In genomic region chr3:104628185-104628789, GRCh38 we compare ENCODE assay signal across 10 cellular contexts.
A peak's percentile ranks its signal among the peaks of the same experiment; 100 is the strongest.
DNase-seq lines count a peak whose midpoint lies in the region; ATAC-seq and TF ChIP-seq lines count a peak whose summit lies in the region.
"Had no signal": no experiment of that assay in that cellular context is flagged by ENCODE, and none has a peak within 500 bp of the region (broad histone marks: within the 10 kb centered on the region; RNA-seq: fewer than 3 reads in every experiment).

No MANE protein-coding gene starts in this region.

- H3K4me3 ChIP-seq in thoracic aorta, result no peak overlapping the region

- H3K9me3 ChIP-seq in thoracic aorta, result no peaks in the 10 kb centered on the region

- H3K27me3 ChIP-seq in thoracic aorta (replicated peaks; ENCODE audit: insufficient read depth), result no peaks in the 10 kb centered on the region

- no peak overlapping the region for H3K4me3 Mint-ChIP-seq in CD14-positive monocyte
- H3K4me3 Mint-ChIP-seq: IgD-negative memory B cell; naive thymus-derived CD4-positive, alpha-beta T cell had no signal

- intact Hi-C loops in CD14-positive monocyte (cut with micrococcal nuclease), result no loop called here

- H3K36me3 ChIP-seq in thoracic aorta, result no peaks in the 10 kb centered on the region

- peaks cover 3 to 16% (median 7%) of the 10 kb centered on the region in 7 donors for H3K9me3 Mint-ChIP-seq in CD14-positive monocyte
- H3K9me3 Mint-ChIP-seq: naive thymus-derived CD4-positive, alpha-beta T cell had no signal

- H3K4me1 Mint-ChIP-seq in CD14-positive monocyte, result no peaks in the 10 kb centered on the region
- H3K4me1 Mint-ChIP-seq: naive thymus-derived CD4-positive, alpha-beta T cell had no signal

- peak; percentile 92 for ATAC-seq in GM19351 (IDR thresholded peaks at IDR 0.05; ENCODE audit: unreplicated experiment)
- peak; percentile 93 for ATAC-seq in SK-N-SH treated with all-trans-retinoic acid at 6 μM for 48 hours
- ATAC-seq in thoracic aorta (ENCODE audit: insufficient number of reproducible peaks, low FRiP score, low read depth), result peak; percentile 64
- ATAC-seq: naive thymus-derived CD4-positive, alpha-beta T cell had no signal

- no peak overlapping the region for H3K27ac ChIP-seq in thoracic aorta

- H3K27ac Mint-ChIP-seq in CD14-positive monocyte, result no peak overlapping the region
- H3K27ac Mint-ChIP-seq: IgD-negative memory B cell; naive thymus-derived CD4-positive, alpha-beta T cell had no signal

- no peaks in the 10 kb centered on the region for H3K27me3 Mint-ChIP-seq in CD14-positive monocyte (ENCODE audit: low read depth in 3 of 3)
- H3K27me3 Mint-ChIP-seq: IgD-negative memory B cell had no signal

- DNase-seq in CD14-positive monocyte (ENCODE audit: low spot score) (no peak), HuH-7.5 (ENCODE audit: low spot score) (peak; percentile 35), germinal center (ENCODE audit: low spot score) (peak; percentile 33), thoracic aorta (ENCODE audit: low spot score) (no peak)
- DNase-seq in stimulated activated CD8-positive, alpha-beta memory T cell treated with anti-CD3 and anti-CD28 coated beads, Interleukin-4, amount 100 ng/mL, for 48 hours, result no peak
- no peak for DNase-seq in activated T-cell treated with anti-CD3 and anti-CD28 coated beads, Interleukin-2, amount 50 U/mL, for 48 hours

- H3K36me3 Mint-ChIP-seq in CD14-positive monocyte, result no peaks in the 10 kb centered on the region
- H3K36me3 Mint-ChIP-seq: naive thymus-derived CD4-positive, alpha-beta T cell had no signal

- TF ChIP-seq CTCF in CD14-positive monocyte (IDR thresholded peaks at IDR 0.05), result peak; percentile 12
- peak; percentile 51 for TF ChIP-seq CTCF in thoracic aorta (IDR thresholded peaks at IDR 0.05)

- peaks cover 0 to 4% of the 10 kb centered on the region in 2 donors for H3K4me1 ChIP-seq in thoracic aorta (ENCODE audit: control insufficient read depth in 1 of 2, low read depth in 2 of 2)

TF ChIP-seq in SK-N-SH treated with all-trans-retinoic acid at 6 μM for 48 hours, 23 proteins besides CTCF, POLR2A, EP300 and RAD21:
- no peak for TF ChIP-seq PPARA (CRISPR knock-in tag; IDR thresholded peaks at IDR 0.05; ENCODE audit: borderline replicate concordance)
- no peak for TF ChIP-seq ESRRG (CRISPR knock-in tag; IDR thresholded peaks at IDR 0.05)
- no peak for TF ChIP-seq ZNF70 (CRISPR knock-in tag; IDR thresholded peaks at IDR 0.05)
- TF ChIP-seq CSDC2 (CRISPR knock-in tag; IDR thresholded peaks at IDR 0.05), result no peak
- TF ChIP-seq ZNF8 (CRISPR knock-in tag; IDR thresholded peaks at IDR 0.05), result no peak
- no peak for TF ChIP-seq BACH2 (CRISPR knock-in tag; IDR thresholded peaks at IDR 0.05; ENCODE audit: borderline replicate concordance)
- TF ChIP-seq ARNTL (CRISPR knock-in tag; IDR thresholded peaks at IDR 0.05; ENCODE audit: borderline replicate concordance, low read depth), result no peak
- no peak for TF ChIP-seq ZFP3 (CRISPR knock-in tag; IDR thresholded peaks at IDR 0.05)
- TF ChIP-seq OSR1 (CRISPR knock-in tag; IDR thresholded peaks at IDR 0.05), result no peak
- TF ChIP-seq TSHZ2 (CRISPR knock-in tag; IDR thresholded peaks at IDR 0.05), result no peak
- TF ChIP-seq TCF4 (CRISPR knock-in tag; IDR thresholded peaks at IDR 0.05; ENCODE audit: borderline replicate concordance), result no peak

Comparison
In these comparisons a context has a peak if more than half of its experiments do, and no peak if none do; other contexts are left out.
1. DNase-seq: peak in HuH-7.5 (single experiment) and germinal center (single experiment); none in CD14-positive monocyte (single experiment), thoracic aorta (single experiment), stimulated activated CD8-positive, alpha-beta memory T cell treated with anti-CD3 and anti-CD28 coated beads, Interleukin-4, amount 100 ng/mL, for 48 hours (single experiment) and activated T-cell treated with anti-CD3 and anti-CD28 coated beads, Interleukin-2, amount 50 U/mL, for 48 hours (0 of 2).
2. Peak in every context shown above with its lines, with median percentiles within 50 percentile points of each other: ATAC-seq.